19 cellular contexts compared by ENCODE assay signal in the genomic region with DNA sequence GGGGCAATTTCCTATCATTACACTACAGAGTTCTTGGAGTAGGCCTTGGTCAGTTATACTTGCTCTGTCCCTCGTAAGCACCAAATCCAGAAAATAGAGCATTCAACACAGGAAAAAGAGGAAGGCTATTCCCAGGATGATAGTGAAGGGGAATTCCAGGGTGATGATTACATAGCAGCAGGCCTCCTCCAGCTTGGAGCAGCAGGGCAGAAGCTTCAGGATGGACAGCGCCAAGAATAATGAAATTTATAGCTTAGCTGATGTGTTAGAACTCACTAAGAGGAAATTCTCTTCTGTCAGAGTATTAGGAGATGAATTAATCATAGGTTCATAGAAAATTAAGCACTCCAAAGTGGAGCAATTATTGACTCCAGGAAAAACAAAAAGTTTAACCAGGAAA. TPM values are rescaled to one million over a fixed set of nuclear protein-coding genes. Genes with fewer than 3 reads are reported as not detected.
A peak's percentile ranks its signal among the peaks of the same experiment; 100 is the strongest.
DNase-seq lines count a peak whose midpoint lies in the region; ATAC-seq and TF ChIP-seq lines count a peak whose summit lies in the region.
"Had no signal": no experiment of that assay in that cellular context is flagged by ENCODE, and none has a peak within 500 bp of the region (broad histone marks: within the 10 kb centered on the region; RNA-seq: fewer than 3 reads in every experiment).

No MANE protein-coding gene starts in this region.

- H3K36me3 Mint-ChIP-seq in nephron (ENCODE audit: low read depth): peaks cover 7% of the 10 kb centered on the region
- no peaks in the 10 kb centered on the region for H3K36me3 Mint-ChIP-seq in activated T-cell treated with anti-CD3 and anti-CD28 coated beads, Interleukin-2, amount 50 U/mL, for 4 hours (ENCODE audit: insufficient read depth)

- H3K36me3 ChIP-seq in MG63: no peaks in the 10 kb centered on the region
- H3K36me3 ChIP-seq: SJSA1 had no signal

- peaks cover 15% of the 10 kb centered on the region for H3K4me1 Mint-ChIP-seq in nephron
- peaks cover 8% of the 10 kb centered on the region for H3K4me1 Mint-ChIP-seq in activated T-cell treated with anti-CD3 and anti-CD28 coated beads, Interleukin-2, amount 50 U/mL, for 4 hours (ENCODE audit: low read depth)

- DNase-seq in Caki2 (ENCODE audit: low read depth) (peak; percentile 24), MG63 (peak; percentile 63), dermis blood vessel endothelial cell (peak; percentile 61), C1 segment of cervical spinal cord (lab: John Stamatoyannopoulos, UW) (no peak), SW 1271 (lab: John Stamatoyannopoulos, UW) (no peak), foreskin melanocyte (no peak)
- no peak for DNase-seq in activated T-cell treated with anti-CD3 and anti-CD28 coated beads, Interleukin-2, amount 50 U/mL, for 4 hours
- DNase-seq: activated effector memory CD4-positive, alpha-beta T cell treated with anti-CD3 and anti-CD28 coated beads, Interleukin-2, amount 50 U/mL, for 16 hours; anterior cingulate cortex; cortex of kidney; KG1; midbrain; NCI-H1092; NCI-H2107; NCI-H526 treated with DMSO at 0.1 percent for 48 hours; OCI-M1 had no signal

- peaks cover 18% of the 10 kb centered on the region for H3K9me3 Mint-ChIP-seq in nephron
- H3K9me3 Mint-ChIP-seq in activated T-cell treated with anti-CD3 and anti-CD28 coated beads, Interleukin-2, amount 50 U/mL, for 4 hours: peaks cover 4% of the 10 kb centered on the region

- no peak overlapping the region for H3K4me3 Mint-ChIP-seq in nephron
- H3K4me3 Mint-ChIP-seq in activated T-cell treated with anti-CD3 and anti-CD28 coated beads, Interleukin-2, amount 50 U/mL, for 4 hours: no peak overlapping the region

- in situ Hi-C loops in Caki2 (cut with HindIII; ENCODE audit: low pct_unique_long_range_greater_than_20kb, low sequenced_read_pairs): no loop called here

- H3K4me3 ChIP-seq in MG63: no peak overlapping the region
- H3K4me3 ChIP-seq: hepatocyte, SJSA1 had no signal

- peaks cover 9% of the 10 kb centered on the region for H3K9me3 ChIP-seq in MG63

- no peaks in the 10 kb centered on the region for H3K27me3 ChIP-seq in MG63
- H3K27me3 ChIP-seq: hepatocyte, SJSA1 had no signal

- no peak for TF ChIP-seq CTCF in nephron (IDR thresholded peaks at IDR 0.05; ENCODE audit: unreplicated experiment in 3 of 3)

- peak overlapping the region in 2 of 3 experiments; percentile 26 to 39 for H3K27ac Mint-ChIP-seq in nephron

- peaks cover 3% of the 10 kb centered on the region for H3K27me3 Mint-ChIP-seq in nephron (ENCODE audit: low read depth)
- no peaks in the 10 kb centered on the region for H3K27me3 Mint-ChIP-seq in activated T-cell treated with anti-CD3 and anti-CD28 coated beads, Interleukin-2, amount 50 U/mL, for 4 hours (ENCODE audit: low read depth)

- ATAC-seq in activated T-cell treated with anti-CD3 and anti-CD28 coated beads, Interleukin-2, amount 50 U/mL, for 4 hours: no peak

RNA-seq across cellular contexts. Expression of a gene that starts 10.8 kb away (rescaled TPM):
- 12.2 and 18.9 TPM in 2 replicates for total RNA-seq in Caki2 (2014; rRNA removed; shearing (Covaris generic); ENCODE audit: low replicate concordance)
- 95.8 and 98.2 TPM in 2 replicates for total RNA-seq in MG63 (2014; rRNA removed; shearing (Covaris generic); ENCODE audit: low replicate concordance)
- 3.7 and 6.7 TPM in 2 replicates for total RNA-seq in dermis blood vessel endothelial cell
- total RNA-seq in activated T-cell treated with anti-CD3 and anti-CD28 coated beads, Interleukin-2, amount 50 U/mL, for 4 hours: 100 to 1,000 TPM; 128 to 153 (median 142) TPM

RNA-seq across cellular contexts. Expression of a gene that starts 45.6 kb away (rescaled TPM):
- not detected in 2 replicates for total RNA-seq in Caki2 (2014; rRNA removed; shearing (Covaris generic); ENCODE audit: low replicate concordance)
- 2.0 TPM in 1 of 2 replicates, not detected in the other for total RNA-seq in MG63 (2014; rRNA removed; shearing (Covaris generic); ENCODE audit: low replicate concordance)
- total RNA-seq in dermis blood vessel endothelial cell: 0.60 and 1.2 TPM in 2 replicates
- total RNA-seq in activated T-cell treated with anti-CD3 and anti-CD28 coated beads, Interleukin-2, amount 50 U/mL, for 4 hours: 1 to 10 TPM in 2 of 3 donors, under 1 TPM in 1; 0.96 to 2.5 (median 1.2) TPM

Comparison
In these comparisons a context has a peak if more than half of its experiments do, and no peak if none do; other contexts are left out.
1. DNase-seq: peak in Caki2 (single experiment), MG63 (single experiment) and dermis blood vessel endothelial cell (single experiment); none in C1 segment of cervical spinal cord (0 of 14), SW 1271 (0 of 2), activated T-cell treated with anti-CD3 and anti-CD28 coated beads, Interleukin-2, amount 50 U/mL, for 4 hours (single experiment) and foreskin melanocyte (single experiment).